ENCODE assay signal across 9 cellular contexts in genomic region chr10:132546567-132547420, GRCh38. TPM values are rescaled to one million over a fixed set of nuclear protein-coding genes. Genes with fewer than 3 reads are reported as not detected.
A peak's percentile ranks its signal among the peaks of the same experiment; 100 is the strongest.
DNase-seq lines count a peak whose midpoint lies in the region; ATAC-seq, FAIRE-seq and TF ChIP-seq lines count a peak whose summit lies in the region.
"Had no signal": no experiment of that assay in that cellular context is flagged by ENCODE, and none has a peak within 500 bp of the region (broad histone marks: within the 10 kb centered on the region; RNA-seq: fewer than 3 reads in every experiment).

No MANE protein-coding gene starts in this region.

- TF ChIP-seq CTCF in DND-41 (IDR thresholded peaks at IDR 0.05; ENCODE audit: borderline replicate concordance, extremely low read depth, low read length, poor library complexity, severe bottlenecking): no peak
- TF ChIP-seq CTCF in psoas muscle (IDR thresholded peaks at IDR 0.05): no peak

- H3K9ac ChIP-seq in DND-41 (ENCODE audit: low read depth, low read length): peak overlapping the region; percentile 17

- H3K4me3 Mint-ChIP-seq in dendritic cell treated with granulocyte-macrophage colony-stimulating factor and Interleukin-4, amounts not matched to agents 40 ng/mL and 50 ng/mL, for 4 days: no peak overlapping the region
- H3K4me3 Mint-ChIP-seq in activated CD4-positive, alpha-beta memory T cell treated with anti-CD3 and anti-CD28 coated beads, Interleukin-2, amount 10 ng/mL, durations not matched to agents 7 days and 5 days: no peak overlapping the region

- H3K27me3 ChIP-seq in DND-41 (ENCODE audit: insufficient read depth, low read length, poor library complexity): no peaks in the 10 kb centered on the region
- H3K27me3 ChIP-seq in psoas muscle (ENCODE audit: insufficient read depth in 3 of 3, low read length in 2 of 3): no peaks in the 10 kb centered on the region
- H3K27me3 ChIP-seq: heart right ventricle had no signal

- H3K4me3 ChIP-seq in DND-41 (ENCODE audit: low read depth in 1 of 2, low read length in 2 of 2) (no peak overlapping the region), psoas muscle (no peak overlapping the region)
- H3K4me3 ChIP-seq: heart right ventricle had no signal

- peaks cover 15% of the 10 kb centered on the region for H3K36me3 Mint-ChIP-seq in dendritic cell treated with granulocyte-macrophage colony-stimulating factor and Interleukin-4, amounts not matched to agents 40 ng/mL and 50 ng/mL, for 4 days (ENCODE audit: low read depth)
- H3K36me3 Mint-ChIP-seq in activated CD4-positive, alpha-beta memory T cell treated with anti-CD3 and anti-CD28 coated beads, Interleukin-2, amount 10 ng/mL, durations not matched to agents 7 days and 5 days (ENCODE audit: low read depth): peaks cover 2% of the 10 kb centered on the region

- POLR2A ChIA-PET in activated CD4-positive, alpha-beta memory T cell treated with anti-CD3 and anti-CD28 coated beads, Interleukin-2, amount 10 ng/mL, durations not matched to agents 7 days and 5 days (lab: Charles Lee): no interaction called here

- H2AFZ ChIP-seq in DND-41 (ENCODE audit: low read depth, low read length): no peak overlapping the region

- peaks cover 87% of the 10 kb centered on the region for H3K4me1 ChIP-seq in DND-41 (ENCODE audit: insufficient read depth, low read length)
- H3K4me1 ChIP-seq in psoas muscle: peaks cover 64% of the 10 kb centered on the region

- peaks cover 10% of the 10 kb centered on the region for H4K20me1 ChIP-seq in DND-41 (ENCODE audit: insufficient read depth, low read length)

- no peak for ATAC-seq in DND-41 (ENCODE audit: insufficient read depth, low read depth)
- ATAC-seq in psoas muscle: no peak

- DNase-seq in DND-41 (peak; percentile 46), MV-4-11 (lab: John Stamatoyannopoulos, UW) (peak; percentile 47), psoas muscle (peak; percentile 18 to 45), HTR-8/SVneo (ENCODE audit: insufficient read length, low spot score) (no peak), 8988T (no peak)
- DNase-seq in activated CD4-positive, alpha-beta memory T cell treated with anti-CD3 and anti-CD28 coated beads, Interleukin-2, amount 10 ng/mL, durations not matched to agents 7 days and 5 days: no peak
- DNase-seq: heart right ventricle, NCI-H1694 treated with DMSO at 0.1 percent for 48 hours had no signal

- 0 out of 2 replicates have a peak overlapping the region, but pooled peaks have one; percentile 13 for H3K4me2 ChIP-seq in DND-41 (ENCODE audit: insufficient read depth, low read length)

- intact Hi-C loops in dendritic cell treated with granulocyte-macrophage colony-stimulating factor and Interleukin-4, amounts not matched to agents 40 ng/mL and 50 ng/mL, for 4 days (cut with micrococcal nuclease): no loop called here
- intact Hi-C loops in psoas muscle (cut with DNase I): no loop called here

- peak overlapping the region; percentile 80 for H3K27ac ChIP-seq in DND-41 (ENCODE audit: low read length)
- H3K27ac ChIP-seq in psoas muscle: no peak overlapping the region
- H3K27ac ChIP-seq: heart right ventricle had no signal

- WGBS in psoas muscle, 3 donors: 74 to 79% (median 76%) methylated on average over 26 of the region's 26 CpGs

- peaks cover 24% of the 10 kb centered on the region for H3K27me3 Mint-ChIP-seq in dendritic cell treated with granulocyte-macrophage colony-stimulating factor and Interleukin-4, amounts not matched to agents 40 ng/mL and 50 ng/mL, for 4 days
- H3K27me3 Mint-ChIP-seq in activated CD4-positive, alpha-beta memory T cell treated with anti-CD3 and anti-CD28 coated beads, Interleukin-2, amount 10 ng/mL, durations not matched to agents 7 days and 5 days: peaks cover 3% of the 10 kb centered on the region

- FAIRE-seq in HTR-8/SVneo (lab: Jason Lieb, UNC): no peak

- peaks cover 19% of the 10 kb centered on the region; the same call in 1 of the 2 replicates for H3K36me3 ChIP-seq in DND-41 (ENCODE audit: insufficient read depth, low read length)
- H3K36me3 ChIP-seq in psoas muscle (ENCODE audit: insufficient read depth in 1 of 2, low read depth in 1 of 2): no peaks in the 10 kb centered on the region

- H3K9me3 ChIP-seq in DND-41 (ENCODE audit: insufficient read depth, low read length, severe bottlenecking) (no peaks in the 10 kb centered on the region), psoas muscle (no peaks in the 10 kb centered on the region)
- H3K9me3 ChIP-seq: heart right ventricle had no signal

- H3K9me3 Mint-ChIP-seq in dendritic cell treated with granulocyte-macrophage colony-stimulating factor and Interleukin-4, amounts not matched to agents 40 ng/mL and 50 ng/mL, for 4 days: no peaks in the 10 kb centered on the region
- no peaks in the 10 kb centered on the region for H3K9me3 Mint-ChIP-seq in activated CD4-positive, alpha-beta memory T cell treated with anti-CD3 and anti-CD28 coated beads, Interleukin-2, amount 10 ng/mL, durations not matched to agents 7 days and 5 days

- peak overlapping the region; percentile 57 for H3K27ac Mint-ChIP-seq in dendritic cell treated with granulocyte-macrophage colony-stimulating factor and Interleukin-4, amounts not matched to agents 40 ng/mL and 50 ng/mL, for 4 days
- no peak overlapping the region for H3K27ac Mint-ChIP-seq in activated CD4-positive, alpha-beta memory T cell treated with anti-CD3 and anti-CD28 coated beads, Interleukin-2, amount 10 ng/mL, durations not matched to agents 7 days and 5 days

- H3K79me2 ChIP-seq in DND-41 (ENCODE audit: insufficient read depth, low read length): peaks cover 94% of the 10 kb centered on the region

- H3K4me1 Mint-ChIP-seq in dendritic cell treated with granulocyte-macrophage colony-stimulating factor and Interleukin-4, amounts not matched to agents 40 ng/mL and 50 ng/mL, for 4 days (ENCODE audit: low read depth): peaks cover 81% of the 10 kb centered on the region
- H3K4me1 Mint-ChIP-seq in activated CD4-positive, alpha-beta memory T cell treated with anti-CD3 and anti-CD28 coated beads, Interleukin-2, amount 10 ng/mL, durations not matched to agents 7 days and 5 days: peaks cover 43% of the 10 kb centered on the region

- CTCF ChIA-PET in activated CD4-positive, alpha-beta memory T cell treated with anti-CD3 and anti-CD28 coated beads, Interleukin-2, amount 10 ng/mL, durations not matched to agents 7 days and 5 days (lab: Charles Lee): no interaction called here

RNA-seq across cellular contexts. Expression of gene INPP5A, which starts 9.2 kb away (rescaled TPM):
- total RNA-seq in psoas muscle: 10 to 100 TPM; 38.2 to 48.8 (median 42.2) TPM
- polyA plus RNA-seq in psoas muscle: 10 to 100 TPM; 15.1 to 44.3 (median 29.5) TPM
- 1 to 10 TPM; 9.3 to 9.5 TPM for total RNA-seq in activated CD4-positive, alpha-beta memory T cell treated with anti-CD3 and anti-CD28 coated beads, Interleukin-2, amount 10 ng/mL, durations not matched to agents 7 days and 5 days

Comparison
In these comparisons a context has a peak if more than half of its experiments do, and no peak if none do; other contexts are left out.
1. DNase-seq: peak in DND-41 (single experiment), MV-4-11 (single experiment) and psoas muscle (2 of 2); none in HTR-8/SVneo (single experiment), 8988T (single experiment) and activated CD4-positive, alpha-beta memory T cell treated with anti-CD3 and anti-CD28 coated beads, Interleukin-2, amount 10 ng/mL, durations not matched to agents 7 days and 5 days (single experiment).